Comparison of ENCODE assay signal across 8 cellular contexts in the genomic region with DNA sequence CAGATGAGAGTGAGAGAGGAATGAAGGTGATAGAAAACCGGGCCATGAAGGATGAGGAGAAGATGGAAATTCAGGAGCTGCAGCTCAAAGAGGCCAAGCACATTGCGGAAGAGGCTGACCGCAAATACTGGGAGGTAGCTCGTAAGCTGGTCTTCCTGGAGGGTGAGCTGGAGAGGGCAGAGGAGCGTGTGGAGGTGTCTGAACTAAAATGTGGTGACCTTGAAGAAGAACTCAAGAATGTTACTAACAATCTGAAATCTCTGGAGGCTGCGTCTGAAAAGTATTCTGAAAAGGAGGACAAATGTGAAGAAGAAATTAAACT.
DNase-seq lines count a peak whose midpoint lies in the region; ATAC-seq, FAIRE-seq and TF ChIP-seq lines count a peak whose summit lies in the region.

No MANE protein-coding gene starts in this region.

- CTCF ChIA-PET in RWPE1 (lab: Yijun Ruan, JAX) = interaction anchor here (0.6 kb wide), 1 partner anchor 25 kb away, joined by 3 read pairs; no protein-coding TSS in a partner anchor

- H3K9me3 Mint-ChIP-seq in endothelial cell (ENCODE audit: unreplicated experiment) = no peaks in the 10 kb centered on the region
- no peaks in the 10 kb centered on the region for H3K9me3 Mint-ChIP-seq in naive B cell

- POLR2A ChIA-PET in RWPE1 (lab: Yijun Ruan, JAX; ENCODE audit: low non-redundant PET) = no interaction called here

- FAIRE-seq in HTR-8/SVneo (lab: Jason Lieb, UNC) = no peak

- H3K4me3 Mint-ChIP-seq in endothelial cell (ENCODE audit: unreplicated experiment) (peak overlapping the region; percentile 84), naive B cell (peak overlapping the region; percentile 87 to 98 (median 94))

- no peak for TF ChIP-seq POLR2A in GM18505 (IDR thresholded peaks at IDR 0.05; ENCODE audit: borderline replicate concordance, extremely low read depth, insufficient read depth, insufficient read length)

- DNase-seq in A172 (ENCODE audit: low spot score) = peak; percentile 47
- no peak for DNase-seq in RWPE1 (ENCODE audit: low spot score)
- no peak for DNase-seq in endothelial cell (ENCODE audit: low spot score)
- DNase-seq in naive B cell = no peak
- no peak for DNase-seq in T1000 (lab: John Stamatoyannopoulos, UW)
- DNase-seq in HTR-8/SVneo (ENCODE audit: insufficient read length, low spot score) = no peak

- peak overlapping the region; percentile 81 for H3K27ac ChIP-seq in RWPE1

- TF ChIP-seq CTCF in RWPE1 (conservative IDR thresholded peaks at IDR 0.05; ENCODE audit: low read depth) = no peak
- no peak for TF ChIP-seq CTCF in endothelial cell (IDR thresholded peaks at IDR 0.05; ENCODE audit: unreplicated experiment)

- H3K27me3 Mint-ChIP-seq in endothelial cell (ENCODE audit: unreplicated experiment) = no peaks in the 10 kb centered on the region
- peaks cover 0 to 6% (median 0%) of the 10 kb centered on the region in 3 donors for H3K27me3 Mint-ChIP-seq in naive B cell

- H3K27ac Mint-ChIP-seq in endothelial cell (ENCODE audit: unreplicated experiment) = peak overlapping the region; percentile 43
- H3K27ac Mint-ChIP-seq in naive B cell = peak overlapping the region in 5 of 6 donors; percentile 28 to 93 (median 64)

- H3K4me1 Mint-ChIP-seq in endothelial cell (ENCODE audit: unreplicated experiment) (peaks cover 7% of the 10 kb centered on the region), naive B cell (peaks cover 9 to 11% (median 10%) of the 10 kb centered on the region in 3 donors)

- ATAC-seq in GM18505 (IDR thresholded peaks at IDR 0.05; ENCODE audit: unreplicated experiment) = peak; percentile 23
- ATAC-seq in HG03045 (IDR thresholded peaks at IDR 0.05; ENCODE audit: unreplicated experiment) = peak; percentile 41
- ATAC-seq in naive B cell (ENCODE audit: low read depth in 2 of 2) = peak; percentile 24

- H3K36me3 Mint-ChIP-seq in endothelial cell (ENCODE audit: low read depth, unreplicated experiment) (no peaks in the 10 kb centered on the region), naive B cell (no peaks in the 10 kb centered on the region)
